In the genomic region with DNA sequence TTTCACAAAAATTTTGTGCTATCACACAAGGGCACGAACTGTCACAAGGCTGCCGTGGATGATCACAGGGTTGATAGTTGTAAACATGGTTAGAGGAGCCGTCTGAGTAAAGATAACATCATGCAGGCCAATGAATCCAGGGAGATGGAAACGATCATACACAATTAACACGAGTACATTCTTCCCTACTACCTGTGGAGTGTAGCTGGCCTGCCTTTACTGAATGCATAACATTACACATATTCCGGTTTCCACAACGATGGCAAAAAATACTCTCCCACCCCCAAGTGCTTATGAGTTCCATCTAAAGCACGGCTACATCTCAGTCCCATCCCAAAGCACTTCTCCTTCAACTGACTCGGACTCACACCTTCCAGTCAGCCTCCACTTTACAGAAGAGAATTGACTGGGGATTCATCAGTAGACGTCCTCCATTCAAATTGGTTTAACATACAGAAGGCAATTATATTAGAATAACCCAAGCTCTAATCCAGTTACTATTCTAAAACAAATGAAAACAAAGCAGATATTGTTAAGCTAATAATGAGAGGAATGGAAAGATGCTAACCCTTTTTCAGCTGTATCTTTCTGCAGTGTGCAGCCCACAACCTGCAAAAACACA, we compare ENCODE assay signal across 14 cellular contexts.
DNase-seq lines count a peak whose midpoint lies in the region; ATAC-seq, FAIRE-seq and TF ChIP-seq lines count a peak whose summit lies in the region.
"Had no signal": no experiment of that assay in that cellular context is flagged by ENCODE, and none has a peak within 500 bp of the region (broad histone marks: within the 10 kb centered on the region; RNA-seq: fewer than 3 reads in every experiment).

No MANE protein-coding gene starts in this region.

- intact Hi-C loops in K562 (cut with micrococcal nuclease): no loop called here

- BruUV-seq in K562 (replicated peaks; lab: Mats Ljungman, UMichigan): no TSS peak

- peaks cover 2% of the 10 kb centered on the region for H3K27me3 Mint-ChIP-seq in GM23338 (ENCODE audit: insufficient read depth, low read depth, poor library complexity)

- POLR2A ChIA-PET in SK-N-SH (lab: Yijun Ruan, JAX) (no interaction called here), K562 (lab: Yijun Ruan, JAX) (interaction anchor here (0.9 to 2.4 kb wide), 6 partner anchors 9 to 17 kb away, joined by 3 to 13 read pairs (median 6); no protein-coding TSS in a partner anchor)

- H3K79me2 ChIP-seq in SK-N-SH (ENCODE audit: insufficient read depth) (no peaks in the 10 kb centered on the region; the same call in 1 of the 2 replicates), GM23338 (replicated peaks; ENCODE audit: insufficient read depth) (no peaks in the 10 kb centered on the region), K562 (ENCODE audit: control insufficient read depth, insufficient read depth, low read length) (peaks cover 3% of the 10 kb centered on the region; the same call in 1 of the 3 replicates), trophoblast cell (ENCODE audit: control insufficient read depth, insufficient read depth, low read length, poor library complexity) (no peaks in the 10 kb centered on the region), smooth muscle cell (ENCODE audit: low read depth) (no peaks in the 10 kb centered on the region)

- in situ Hi-C loops in K562 (cut with MboI): no loop called here

- no peak for TF ChIP-seq POLR2A in K562 (conservative IDR thresholded peaks at IDR 0.05)

- peaks cover 78 to 85% of the 10 kb centered on the region in 2 experiments for H3K36me3 ChIP-seq in SK-N-SH (replicated peaks in 1 of 2; ENCODE audit: control insufficient read depth in 1 of 2, insufficient read depth in 2 of 2, low read length in 1 of 2)
- H3K36me3 ChIP-seq in GM23338 (ENCODE audit: insufficient read depth): peaks cover 14% of the 10 kb centered on the region; the same call in 1 of the 2 replicates
- peaks cover 100% of the 10 kb centered on the region for H3K36me3 ChIP-seq in K562 (ENCODE audit: control insufficient read depth, insufficient read depth, low read length)
- peaks cover 9 to 25% of the 10 kb centered on the region in 2 experiments for H3K36me3 ChIP-seq in trophoblast cell (ENCODE audit: control insufficient read depth in 1 of 2, insufficient read depth in 2 of 2, low read length in 2 of 2)
- no peaks in the 10 kb centered on the region for H3K36me3 ChIP-seq in smooth muscle cell (ENCODE audit: low read depth)

- FAIRE-seq in K562 (lab: Jason Lieb, UNC): no peak

- H3K9me1 ChIP-seq in K562 (ENCODE audit: control insufficient read depth, insufficient read depth, low read length): no peaks in the 10 kb centered on the region

- no peak overlapping the region for H3K14ac ChIP-seq in trophoblast cell (ENCODE audit: low read length)

- H3K27ac Mint-ChIP-seq in GM23338: no peak overlapping the region
- H3K27ac Mint-ChIP-seq: CD8-positive, alpha-beta T cell had no signal

- WGBS in SK-N-SH (ENCODE audit: low lambda C conversion rate): 74% methylated on average over 10 of the region's 10 CpGs
- 79% methylated on average over 10 of the region's 10 CpGs for WGBS in K562 (ENCODE audit: insufficient coverage, low coverage, missing lambda C conversion rate)
- WGBS in trophoblast cell (ENCODE audit: extremely low coverage, insufficient coverage, insufficient read length): no CpG with 5 or more reads among the region's 10 CpGs
- WGBS in smooth muscle cell (ENCODE audit: low lambda C conversion rate): 85% methylated on average over 10 of the region's 10 CpGs

- no peak overlapping the region for H4K8ac ChIP-seq in trophoblast cell (ENCODE audit: low read depth, low read length)

- peaks cover 7% of the 10 kb centered on the region for H3F3A ChIP-seq in SK-N-SH (replicated peaks; ENCODE audit: insufficient read depth)
- no peaks in the 10 kb centered on the region for H3F3A ChIP-seq in GM23338 (replicated peaks; ENCODE audit: low read depth)
- no peaks in the 10 kb centered on the region for H3F3A ChIP-seq in smooth muscle cell (ENCODE audit: low read depth)

- H4K20me1 ChIP-seq in SK-N-SH (ENCODE audit: insufficient read depth) (no peaks in the 10 kb centered on the region), GM23338 (replicated peaks; ENCODE audit: insufficient read depth) (no peaks in the 10 kb centered on the region), K562 (replicated peaks; ENCODE audit: control insufficient read depth, insufficient read depth, low read length) (no peaks in the 10 kb centered on the region), smooth muscle cell (ENCODE audit: low read depth) (no peaks in the 10 kb centered on the region)

- H3K4me1 Mint-ChIP-seq in GM23338: peaks cover 8% of the 10 kb centered on the region

- no peak overlapping the region for H2BK12ac ChIP-seq in trophoblast cell (ENCODE audit: low read length)

- H3K36me3 Mint-ChIP-seq in GM23338 (ENCODE audit: low read depth): peaks cover 64% of the 10 kb centered on the region

- H3K9me3 Mint-ChIP-seq in GM23338: no peaks in the 10 kb centered on the region
- H3K9me3 Mint-ChIP-seq: CD8-positive, alpha-beta T cell had no signal

- H3K9ac ChIP-seq in SK-N-SH (no peak overlapping the region), K562 (ENCODE audit: insufficient read depth in 1 of 2, low read depth in 2 of 2, low read length in 2 of 2) (no peak overlapping the region), trophoblast cell (ENCODE audit: low read length) (no peak overlapping the region), smooth muscle cell (ENCODE audit: low read depth) (no peak overlapping the region)
- H3K9ac ChIP-seq: GM23248 had no signal

- H3K23ac ChIP-seq in trophoblast cell (ENCODE audit: low read length): peak overlapping the region; percentile 19

- no peaks in the 10 kb centered on the region for H3K79me1 ChIP-seq in trophoblast cell (ENCODE audit: low read length)

- no peak overlapping the region for H2BK5ac ChIP-seq in trophoblast cell (ENCODE audit: low read depth, low read length, poor library complexity)

- H3K27me3 ChIP-seq in SK-N-SH (ENCODE audit: insufficient read depth) (no peaks in the 10 kb centered on the region), GM23338 (ENCODE audit: insufficient read depth) (no peaks in the 10 kb centered on the region), K562 (ENCODE audit: control insufficient read depth in 2 of 2, insufficient read depth in 2 of 2, low read length in 2 of 2) (no peaks in the 10 kb centered on the region), trophoblast cell (ENCODE audit: insufficient read depth, low read length) (no peaks in the 10 kb centered on the region), smooth muscle cell (ENCODE audit: low read depth) (no peaks in the 10 kb centered on the region)
- H3K27me3 ChIP-seq: SJSA1 had no signal

- H2AFZ ChIP-seq in SK-N-SH (ENCODE audit: low read depth) (no peak overlapping the region), GM23338 (no peak overlapping the region), K562 (ENCODE audit: low read depth, low read length) (no peak overlapping the region), trophoblast cell (ENCODE audit: insufficient read depth, low read length, poor library complexity) (no peak overlapping the region), smooth muscle cell (ENCODE audit: low read depth) (no peak overlapping the region)
- H2AFZ ChIP-seq: GM23248 had no signal

- no peak overlapping the region for H4K91ac ChIP-seq in trophoblast cell (ENCODE audit: low read depth, low read length)

- no peak overlapping the region for H3K18ac ChIP-seq in trophoblast cell (ENCODE audit: low read length)

- H3K4me1 ChIP-seq in SK-N-SH (ENCODE audit: control insufficient read depth in 1 of 2, insufficient read depth in 2 of 2, low read depth in 1 of 2, low read length in 1 of 2) (peaks cover 7 to 10% of the 10 kb centered on the region in 2 experiments), GM23338 (ENCODE audit: insufficient read depth) (0 out of 2 replicates have a peak, but pooled peaks cover 2% of the 10 kb centered on the region), K562 (replicated peaks in 1 of 2; ENCODE audit: control insufficient read depth in 2 of 2, insufficient read depth in 2 of 2, low read length in 2 of 2) (no peaks in the 10 kb centered on the region), trophoblast cell (ENCODE audit: control insufficient read depth in 1 of 2, insufficient read depth in 2 of 2, low read length in 2 of 2) (peaks cover 0 to under 1% of the 10 kb centered on the region in 2 experiments), smooth muscle cell (ENCODE audit: low read depth) (no peaks in the 10 kb centered on the region)

- no peaks in the 10 kb centered on the region for H3K9me2 ChIP-seq in SK-N-SH
- no peaks in the 10 kb centered on the region for H3K9me2 ChIP-seq in GM23338 (ENCODE audit: insufficient read depth)

- TF ChIP-seq RAD21 in SK-N-SH (IDR thresholded peaks at IDR 0.05; ENCODE audit: low read length): no peak
- no peak for TF ChIP-seq RAD21 in K562 (CRISPR knock-in tag; conservative IDR thresholded peaks at IDR 0.05 in 1 of 2, IDR thresholded peaks at IDR 0.05 in 1 of 2)

- DNase-seq in SK-N-SH (no peak), GM23338 (ENCODE audit: low spot score) (no peak), K562 (ENCODE audit: extremely low read depth in 1 of 4, low spot score in 3 of 4) (no peak), trophoblast cell (peak in 1 of 2 donors; percentile 9), smooth muscle cell (lab: John Stamatoyannopoulos, UW; ENCODE audit: unreplicated experiment) (no peak)
- DNase-seq: 8988T; CD8-positive, alpha-beta T cell; GM23248; KG1; NCI-H1436 had no signal

- H4K12ac ChIP-seq in trophoblast cell (ENCODE audit: low read depth, low read length): no peak overlapping the region

- H3K4me2 ChIP-seq in SK-N-SH: no peak overlapping the region
- no peak overlapping the region for H3K4me2 ChIP-seq in GM23338
- H3K4me2 ChIP-seq in K562 (ENCODE audit: insufficient read depth, low read length): no peak overlapping the region
- no peak overlapping the region for H3K4me2 ChIP-seq in trophoblast cell (ENCODE audit: low read length)
- no peak overlapping the region for H3K4me2 ChIP-seq in smooth muscle cell

- H3K9me3 ChIP-seq in SK-N-SH (no peaks in the 10 kb centered on the region), K562 (replicated peaks; ENCODE audit: control insufficient read depth, insufficient read depth, low read depth, low read length) (no peaks in the 10 kb centered on the region), trophoblast cell (ENCODE audit: insufficient read depth, low read depth, low read length) (no peaks in the 10 kb centered on the region), smooth muscle cell (replicated peaks; ENCODE audit: low read depth) (no peaks in the 10 kb centered on the region)
- H3K9me3 ChIP-seq: SJSA1 had no signal

- no peak overlapping the region for H2BK120ac ChIP-seq in trophoblast cell (ENCODE audit: insufficient read depth, low read length, poor library complexity)

- no peak for ATAC-seq in SK-N-SH treated with all-trans-retinoic acid at 6 μM for 48 hours
- no peak for ATAC-seq in GM23338
- ATAC-seq in K562: no peak
- no peak for ATAC-seq in HG02571 (IDR thresholded peaks at IDR 0.05; ENCODE audit: unreplicated experiment)
- ATAC-seq in GM18909 (IDR thresholded peaks at IDR 0.05; ENCODE audit: poor library complexity, unreplicated experiment): no peak
- ATAC-seq: CD8-positive, alpha-beta T cell had no signal

- no peak overlapping the region for H3K4me3 ChIP-seq in SK-N-SH (ENCODE audit: low read depth in 2 of 2, low read length in 1 of 2)
- H3K4me3 ChIP-seq in GM23338: no peak overlapping the region
- H3K4me3 ChIP-seq in K562: no peak overlapping the region
- H3K4me3 ChIP-seq in trophoblast cell (ENCODE audit: low read depth, low read length): no peak overlapping the region
- H3K4me3 ChIP-seq in smooth muscle cell: no peak overlapping the region
- H3K4me3 ChIP-seq: GM23248, SJSA1 had no signal

- CTCF ChIA-PET in SK-N-SH (lab: Yijun Ruan, JAX) (interaction anchor here (0.9 to 1.3 kb wide), 5 partner anchors 9 to 153 kb away, joined by 3 to 4 read pairs (median 3); no protein-coding TSS in a partner anchor), K562 (lab: Yijun Ruan, JAX; ENCODE audit: low intra/inter-chr PET ratio) (no interaction called here)

- TF ChIP-seq EP300 in SK-N-SH (IDR thresholded peaks at IDR 0.05; ENCODE audit: borderline replicate concordance in 1 of 2, low read depth in 1 of 2, low read length in 1 of 2): no peak
- no peak for TF ChIP-seq EP300 in K562 (IDR thresholded peaks at IDR 0.05; ENCODE audit: low read length)

- H3K27ac ChIP-seq in SK-N-SH (ENCODE audit: low read depth in 2 of 2, low read length in 1 of 2): peak overlapping the region in 1 of 2 experiments; percentile 5; a peak in 1 of 4 replicates
- 0 out of 2 replicates have a peak overlapping the region, but pooled peaks have one; percentile 52 for H3K27ac ChIP-seq in GM23338 (ENCODE audit: low read depth)
- H3K27ac ChIP-seq in K562 (ENCODE audit: extremely low read depth, low read depth, low read length): no peak overlapping the region
- H3K27ac ChIP-seq in trophoblast cell (ENCODE audit: low read depth, low read length): no peak overlapping the region
- no peak overlapping the region for H3K27ac ChIP-seq in smooth muscle cell (ENCODE audit: low read depth)
- H3K27ac ChIP-seq: GM23248, SJSA1 had no signal

- no peak overlapping the region for H3K4me3 Mint-ChIP-seq in GM23338
- H3K4me3 Mint-ChIP-seq: CD8-positive, alpha-beta T cell had no signal

- no peak overlapping the region for H3K4ac ChIP-seq in trophoblast cell (ENCODE audit: low read depth, low read length)

- TF ChIP-seq CTCF in SK-N-SH (IDR thresholded peaks at IDR 0.05) (no peak), GM23338 (conservative IDR thresholded peaks at IDR 0.05; ENCODE audit: low read depth in 2 of 2) (no peak), K562 (IDR thresholded peaks at IDR 0.05 in 2 of 3, conservative IDR thresholded peaks at IDR 0.05 in 1 of 3; ENCODE audit: insufficient read depth in 2 of 3, low read depth in 1 of 3, low read length in 3 of 3) (no peak), smooth muscle cell (IDR thresholded peaks at IDR 0.05; ENCODE audit: borderline replicate concordance, insufficient read depth, poor library complexity, severe bottlenecking) (no peak)

- H2AK5ac ChIP-seq in trophoblast cell (ENCODE audit: low read length): no peak overlapping the region

Comparison
In these comparisons a context has a peak if more than half of its experiments do, and no peak if none do; other contexts are left out.
1. Of the 27 proteins assayed by ChIP-seq in both K562 and SK-N-SH: peak only in K562: none; only in SK-N-SH: GATA2 and RCOR1; in both: none; in neither: 25.